11 cellular contexts compared by ENCODE assay signal in the genomic region with DNA sequence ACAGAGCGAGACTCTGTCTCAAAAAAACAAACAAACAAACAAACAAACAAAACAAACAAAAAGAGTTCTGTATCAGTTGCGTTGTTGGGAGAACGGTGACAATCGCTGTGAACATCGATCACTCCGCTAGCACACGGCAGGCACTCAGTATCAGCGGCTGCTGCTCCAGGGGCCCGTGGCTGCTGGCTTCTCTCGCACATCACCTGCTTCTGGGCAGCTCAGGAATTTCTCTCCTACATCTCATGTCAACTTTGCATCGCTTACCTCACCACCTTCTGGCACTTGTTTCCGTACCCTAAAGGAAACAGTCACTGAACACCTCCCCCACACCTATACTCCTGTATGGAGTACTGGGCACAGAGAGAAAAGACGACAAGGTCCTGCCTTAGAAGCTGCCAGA.
DNase-seq lines count a peak whose midpoint lies in the region; ATAC-seq, FAIRE-seq and TF ChIP-seq lines count a peak whose summit lies in the region.
"Had no signal": no experiment of that assay in that cellular context is flagged by ENCODE, and none has a peak within 500 bp of the region (broad histone marks: within the 10 kb centered on the region; RNA-seq: fewer than 3 reads in every experiment).

No MANE protein-coding gene starts in this region.

- POLR2A ChIA-PET in PC-9 (lab: Charles Lee; ENCODE audit: unreplicated experiment): no interaction called here

- H3K27ac Mint-ChIP-seq in CD14-positive monocyte: peak overlapping the region; percentile 88 to 95 (median 94)

- peaks cover 11% of the 10 kb centered on the region; the same call in 1 of the 2 replicates for H3F3A ChIP-seq in PC-9 (ENCODE audit: insufficient read depth, low read depth)

- H3K9me3 ChIP-seq in RWPE2 (ENCODE audit: severe bottlenecking) (no peaks in the 10 kb centered on the region), gastrocnemius medialis (no peaks in the 10 kb centered on the region), Karpas-422 (ENCODE audit: low read length) (no peaks in the 10 kb centered on the region), PC-9 (ENCODE audit: insufficient read depth, low read depth) (no peaks in the 10 kb centered on the region)

- peaks cover 0 to 2% (median 0%) of the 10 kb centered on the region in 3 donors for H3K27me3 Mint-ChIP-seq in CD14-positive monocyte (ENCODE audit: low read depth in 3 of 3)

- peaks cover 0 to 1% (median 0%) of the 10 kb centered on the region in 7 donors for H3K9me3 Mint-ChIP-seq in CD14-positive monocyte

- H3K4me3 Mint-ChIP-seq in CD14-positive monocyte: peak overlapping the region; percentile 52 to 88

- ATAC-seq in RWPE2 (ENCODE audit: low read depth) (no peak), gastrocnemius medialis (no peak)

- H3K9ac ChIP-seq in Karpas-422 (ENCODE audit: low read length): no peak overlapping the region

- H3K4me2 ChIP-seq in Karpas-422 (ENCODE audit: low read depth, low read length, poor library complexity, severe bottlenecking): no peak overlapping the region
- no peak overlapping the region for H3K4me2 ChIP-seq in PC-9

- H4K20me1 ChIP-seq in Karpas-422 (ENCODE audit: insufficient read depth, low read depth, low read length): no peaks in the 10 kb centered on the region
- no peaks in the 10 kb centered on the region for H4K20me1 ChIP-seq in PC-9 (ENCODE audit: insufficient read depth)

- H3K27me3 ChIP-seq in RWPE2 (ENCODE audit: insufficient read depth, poor library complexity, severe bottlenecking) (no peaks in the 10 kb centered on the region), gastrocnemius medialis (no peaks in the 10 kb centered on the region), Karpas-422 (ENCODE audit: low read length) (no peaks in the 10 kb centered on the region), PC-9 (ENCODE audit: insufficient read depth, low read depth) (no peaks in the 10 kb centered on the region)

- intact Hi-C loops in CD14-positive monocyte (cut with micrococcal nuclease) (loop anchor here in 1 of 2 donors (10.0 kb wide), 1 partner anchor 882 kb away; a partner anchor contains a TSS), gastrocnemius medialis (cut with DNase I; ENCODE audit: low total_unique reads) (no loop called here), PC-9 (cut with micrococcal nuclease; ENCODE audit: unreplicated experiment) (no loop called here)

- DNase-seq in CD14-positive monocyte (ENCODE audit: low spot score): no peak
- peak; percentile 19 for DNase-seq in RWPE2 (ENCODE audit: low spot score)
- DNase-seq in islet precursor cell: peak; percentile 31
- no peak for DNase-seq in gastrocnemius medialis
- no peak for DNase-seq in Karpas-422
- no peak for DNase-seq in DMS 273 treated with DMSO at 0.1 percent for 48 hours (lab: John Stamatoyannopoulos, UW)
- DNase-seq in PC-9: no peak
- no peak for DNase-seq in RCC 7860 (ENCODE audit: low spot score)
- DNase-seq: COR-L47, NCI-H2029 treated with DMSO at 0.1 percent for 48 hours had no signal

- in situ Hi-C loops in gastrocnemius medialis (cut with MboI; ENCODE audit: low sequenced_read_pairs in 4 of 4): no loop called here

- no TSS peak for BruUV-seq in PC-9 (replicated peaks; lab: Mats Ljungman, UMichigan)

- no peaks in the 10 kb centered on the region for H3K79me2 ChIP-seq in Karpas-422 (ENCODE audit: low read length)
- H3K79me2 ChIP-seq in PC-9 (ENCODE audit: low read depth): no peaks in the 10 kb centered on the region

- CTCF ChIA-PET in PC-9 (lab: Charles Lee): no interaction called here

- no peak overlapping the region for H2AFZ ChIP-seq in Karpas-422 (ENCODE audit: low read length)
- no peak overlapping the region for H2AFZ ChIP-seq in PC-9

- peaks cover 31% of the 10 kb centered on the region for H3K4me1 ChIP-seq in RWPE2 (ENCODE audit: insufficient read depth, poor library complexity, severe bottlenecking)
- peaks cover 73 to 79% of the 10 kb centered on the region in 2 donors for H3K4me1 ChIP-seq in gastrocnemius medialis
- peaks cover 5% of the 10 kb centered on the region for H3K4me1 ChIP-seq in Karpas-422 (ENCODE audit: low read length)
- peaks cover 10% of the 10 kb centered on the region for H3K4me1 ChIP-seq in PC-9 (replicated peaks; ENCODE audit: insufficient read depth)

- no peaks in the 10 kb centered on the region for H3K36me3 ChIP-seq in RWPE2 (ENCODE audit: low read depth)
- no peaks in the 10 kb centered on the region for H3K36me3 ChIP-seq in gastrocnemius medialis
- no peaks in the 10 kb centered on the region for H3K36me3 ChIP-seq in Karpas-422 (ENCODE audit: insufficient read depth, low read length)
- H3K36me3 ChIP-seq in PC-9 (ENCODE audit: low read depth): no peaks in the 10 kb centered on the region

- FAIRE-seq in RCC 7860 (lab: Jason Lieb, UNC): no peak
- FAIRE-seq: H1 had no signal

- no peak overlapping the region for H3K4me3 ChIP-seq in RWPE2 (ENCODE audit: severe bottlenecking)
- no peak overlapping the region for H3K4me3 ChIP-seq in gastrocnemius medialis
- H3K4me3 ChIP-seq in Karpas-422 (ENCODE audit: low read length): no peak overlapping the region
- no peak overlapping the region for H3K4me3 ChIP-seq in PC-9

- no peak overlapping the region for H3K27ac ChIP-seq in RWPE2 (ENCODE audit: poor library complexity, severe bottlenecking)
- peak overlapping the region; percentile 98 to 99 (median 99) for H3K27ac ChIP-seq in gastrocnemius medialis
- H3K27ac ChIP-seq in Karpas-422 (ENCODE audit: low read length): no peak overlapping the region
- H3K27ac ChIP-seq in PC-9: no peak overlapping the region

- H3K9me2 ChIP-seq in Karpas-422 (replicated peaks; ENCODE audit: insufficient read depth, low read length) (no peaks in the 10 kb centered on the region), PC-9 (ENCODE audit: insufficient read depth) (no peaks in the 10 kb centered on the region)

- peaks cover 90% of the 10 kb centered on the region for H3K4me1 Mint-ChIP-seq in CD14-positive monocyte

- TF ChIP-seq CTCF in CD14-positive monocyte (IDR thresholded peaks at IDR 0.05) (no peak), RWPE2 (IDR thresholded peaks at IDR 0.05; ENCODE audit: poor library complexity, severe bottlenecking) (no peak), gastrocnemius medialis (IDR thresholded peaks at IDR 0.05 in 4 of 5, conservative IDR thresholded peaks at IDR 0.05 in 1 of 5) (no peak), PC-9 (conservative IDR thresholded peaks at IDR 0.05) (no peak)

- H3K36me3 Mint-ChIP-seq in CD14-positive monocyte: peaks cover 1 to 22% of the 10 kb centered on the region in 2 donors

- no peak for TF ChIP-seq POLR2A in gastrocnemius medialis (IDR thresholded peaks at IDR 0.05)

Comparison
In these comparisons a context has a peak if more than half of its experiments do, and no peak if none do; other contexts are left out.
1. DNase-seq: peak in RWPE2 (single experiment) and islet precursor cell (single experiment); none in CD14-positive monocyte (single experiment), gastrocnemius medialis (0 of 2), Karpas-422 (single experiment), DMS 273 treated with DMSO at 0.1 percent for 48 hours (single experiment), PC-9 (0 of 2) and RCC 7860 (single experiment).
2. H3K27ac ChIP-seq: peak in gastrocnemius medialis (4 of 4); none in RWPE2 (single experiment), Karpas-422 (single experiment) and PC-9 (single experiment).